ENCODE assay signal across 9 cellular contexts in genomic region chr22:44068422-44069191, GRCh38. TPM values are rescaled to one million over a fixed set of nuclear protein-coding genes. Genes with fewer than 3 reads are reported as not detected.
DNase-seq lines count a peak whose midpoint lies in the region; ATAC-seq, FAIRE-seq and TF ChIP-seq lines count a peak whose summit lies in the region.
"Had no signal": no experiment of that assay in that cellular context is flagged by ENCODE, and none has a peak within 500 bp of the region (broad histone marks: within the 10 kb centered on the region; RNA-seq: fewer than 3 reads in every experiment).

No MANE protein-coding gene starts in this region.

- H3K9me1 ChIP-seq in K562 (ENCODE audit: control insufficient read depth, insufficient read depth, low read length), result no peaks in the 10 kb centered on the region

- CTCF ChIA-PET in K562 (lab: Yijun Ruan, JAX; ENCODE audit: low intra/inter-chr PET ratio), result no interaction called here

- no TSS peak for BruUV-seq in K562 (replicated peaks; lab: Mats Ljungman, UMichigan)

- WGBS in K562 (ENCODE audit: insufficient coverage, low coverage, missing lambda C conversion rate), result 76% methylated on average over 16 of the region's 30 CpGs

- no peak overlapping the region for H3K27ac ChIP-seq in K562 (ENCODE audit: extremely low read depth, low read depth, low read length)
- H3K27ac ChIP-seq in osteoblast (ENCODE audit: low read depth, low read length), result no peak overlapping the region
- H3K27ac ChIP-seq in coronary artery, result peak overlapping the region in 1 of 2 donors; percentile 32
- H3K27ac ChIP-seq in effector memory CD4-positive, alpha-beta T cell (ENCODE audit: insufficient read depth, low read length, poor library complexity, severe bottlenecking), result no peak overlapping the region
- H3K27ac ChIP-seq in WERI-Rb-1, result no peak overlapping the region

- POLR2A ChIA-PET in K562 (lab: Yijun Ruan, JAX), result interaction anchor here (0.6 kb wide), 1 partner anchor 58 kb away, joined by 3 read pairs; no protein-coding TSS in a partner anchor

- peak; percentile 90 for FAIRE-seq in GM12891 (lab: Jason Lieb, UNC)
- FAIRE-seq in K562 (lab: Jason Lieb, UNC), result no peak

- H4K20me1 ChIP-seq in K562 (replicated peaks; ENCODE audit: control insufficient read depth, insufficient read depth, low read length) (no peaks in the 10 kb centered on the region; the same call in 1 of the 2 replicates), osteoblast (ENCODE audit: insufficient read depth, low read length) (peaks cover 13% of the 10 kb centered on the region)

- no peak for TF ChIP-seq EP300 in K562 (IDR thresholded peaks at IDR 0.05; ENCODE audit: low read length)

- H3K36me3 ChIP-seq in K562 (ENCODE audit: control insufficient read depth, insufficient read depth, low read length) (no peaks in the 10 kb centered on the region), osteoblast (ENCODE audit: insufficient read depth, low read length) (no peaks in the 10 kb centered on the region), WERI-Rb-1 (no peaks in the 10 kb centered on the region)
- H3K36me3 ChIP-seq in effector memory CD4-positive, alpha-beta T cell (ENCODE audit: control insufficient read depth, insufficient read depth, low read length), result no peaks in the 10 kb centered on the region

- TF ChIP-seq POLR2A in GM12891 (IDR thresholded peaks at IDR 0.05; ENCODE audit: low read depth, low read length), result no peak
- TF ChIP-seq POLR2A in K562 (conservative IDR thresholded peaks at IDR 0.05), result no peak

- peaks cover 0 to 24% of the 10 kb centered on the region in 2 experiments; a peak in 4 of 5 replicates for H3K4me1 ChIP-seq in K562 (replicated peaks in 1 of 2; ENCODE audit: control insufficient read depth in 2 of 2, insufficient read depth in 2 of 2, low read length in 2 of 2)
- no peaks in the 10 kb centered on the region for H3K4me1 ChIP-seq in osteoblast (ENCODE audit: insufficient read depth, low read length)
- H3K4me1 ChIP-seq in effector memory CD4-positive, alpha-beta T cell (ENCODE audit: control insufficient read depth, insufficient read depth, low read length, poor library complexity, severe bottlenecking), result no peaks in the 10 kb centered on the region

- H2AFZ ChIP-seq in K562 (ENCODE audit: low read depth, low read length) (no peak overlapping the region), osteoblast (ENCODE audit: low read length) (no peak overlapping the region)

- intact Hi-C loops in K562 (cut with micrococcal nuclease), result no loop called here

- H3K27me3 ChIP-seq in K562 (ENCODE audit: control insufficient read depth in 2 of 2, insufficient read depth in 2 of 2, low read length in 2 of 2) (no peaks in the 10 kb centered on the region), osteoblast (ENCODE audit: insufficient read depth, low read length) (no peaks in the 10 kb centered on the region), WERI-Rb-1 (ENCODE audit: insufficient read depth, low read depth, severe bottlenecking) (no peaks in the 10 kb centered on the region)
- H3K27me3 ChIP-seq in effector memory CD4-positive, alpha-beta T cell (replicated peaks; ENCODE audit: control insufficient read depth, insufficient read depth, low read length, poor library complexity, severe bottlenecking), result no peaks in the 10 kb centered on the region

- no peak for TF ChIP-seq RAD21 in K562 (CRISPR knock-in tag; conservative IDR thresholded peaks at IDR 0.05 in 1 of 2, IDR thresholded peaks at IDR 0.05 in 1 of 2)

- H3K79me2 ChIP-seq in K562 (ENCODE audit: control insufficient read depth, insufficient read depth, low read length), result no peaks in the 10 kb centered on the region; the same call in 2 of the 3 replicates
- peaks cover 2% of the 10 kb centered on the region for H3K79me2 ChIP-seq in osteoblast (ENCODE audit: insufficient read depth, low read length)

- H3K9me3 ChIP-seq in K562 (replicated peaks; ENCODE audit: control insufficient read depth, insufficient read depth, low read depth, low read length) (no peaks in the 10 kb centered on the region), osteoblast (ENCODE audit: low read depth, low read length) (no peaks in the 10 kb centered on the region), WERI-Rb-1 (ENCODE audit: severe bottlenecking) (no peaks in the 10 kb centered on the region)
- H3K9me3 ChIP-seq in effector memory CD4-positive, alpha-beta T cell (ENCODE audit: control insufficient read depth, low read length), result no peaks in the 10 kb centered on the region

- H3K9ac ChIP-seq in K562 (ENCODE audit: insufficient read depth in 1 of 2, low read depth in 2 of 2, low read length in 2 of 2), result no peak overlapping the region; a peak in 1 of 4 replicates

- H3K4me2 ChIP-seq in K562 (ENCODE audit: insufficient read depth, low read length), result no peak overlapping the region
- H3K4me2 ChIP-seq in osteoblast (ENCODE audit: insufficient read depth, low read length), result no peak overlapping the region

- no peak overlapping the region for H3K4me3 ChIP-seq in K562
- H3K4me3 ChIP-seq in osteoblast (ENCODE audit: insufficient read depth, low read length), result no peak overlapping the region
- no peak overlapping the region for H3K4me3 ChIP-seq in coronary artery
- no peak overlapping the region for H3K4me3 ChIP-seq in effector memory CD4-positive, alpha-beta T cell (ENCODE audit: insufficient read depth, low read depth, low read length, poor library complexity, severe bottlenecking)
- H3K4me3 ChIP-seq in WERI-Rb-1 (ENCODE audit: low read depth, low read length), result no peak overlapping the region

- in situ Hi-C loops in K562 (cut with MboI), result no loop called here

- TF ChIP-seq CTCF in K562 (IDR thresholded peaks at IDR 0.05 in 2 of 3, conservative IDR thresholded peaks at IDR 0.05 in 1 of 3; ENCODE audit: insufficient read depth in 2 of 3, low read depth in 1 of 3, low read length in 3 of 3), result no peak
- no peak for TF ChIP-seq CTCF in osteoblast (IDR thresholded peaks at IDR 0.05; ENCODE audit: extremely low read depth, low read depth, low read length)
- TF ChIP-seq CTCF in coronary artery (IDR thresholded peaks at IDR 0.05), result no peak
- TF ChIP-seq CTCF in WERI-Rb-1 (IDR thresholded peaks at IDR 0.05; ENCODE audit: low read depth, low read length), result no peak

- DNase-seq in GM12891 (ENCODE audit: insufficient read length, low spot score) (no peak), K562 (ENCODE audit: extremely low read depth in 1 of 4, low spot score in 3 of 4) (peak in 2 of 4 experiments; percentile 16 to 17), osteoblast (ENCODE audit: insufficient read length, low spot score, missing footprints) (peak; percentile 48), NCI-H1417 treated with DMSO at 0.1 percent for 48 hours (lab: John Stamatoyannopoulos, UW) (no peak), coronary artery (ENCODE audit: low spot score) (no peak), WERI-Rb-1 (no peak)
- DNase-seq in effector memory CD4-positive, alpha-beta T cell, result no peak
- DNase-seq: NCI-H82 had no signal

- ATAC-seq in HG03354 (IDR thresholded peaks at IDR 0.05; ENCODE audit: poor library complexity, severe bottlenecking, unreplicated experiment), result peak; percentile 56
- ATAC-seq in K562, result no peak

TF ChIP-seq in GM12891, 5 proteins besides CTCF, POLR2A, EP300 and RAD21:
- TF ChIP-seq SPI1 (IDR thresholded peaks at IDR 0.05; ENCODE audit: low read depth, low read length) (peak; percentile 66), TAF1 (IDR thresholded peaks at IDR 0.05; ENCODE audit: low read depth, low read length) (no peak), POLR2AphosphoS5 (IDR thresholded peaks at IDR 0.05; ENCODE audit: low read depth, low read length) (peak; percentile 44; the same call in 1 of the 2 replicates), PAX5 (IDR thresholded peaks at IDR 0.05; ENCODE audit: insufficient read depth, low read length, severe bottlenecking) (no peak)

TF ChIP-seq in K562, 482 proteins besides CTCF, POLR2A, EP300 and RAD21 (continues in another document):
- TF ChIP-seq FOXJ3 (CRISPR knock-in tag; IDR thresholded peaks at IDR 0.05) (no peak), MCM3 (IDR thresholded peaks at IDR 0.05) (no peak), TARDBP (IDR thresholded peaks at IDR 0.05) (no peak), ZBTB17 (CRISPR knock-in tag; IDR thresholded peaks at IDR 0.05) (peak; percentile 32; the same call in 1 of the 2 replicates), LARP7 (IDR thresholded peaks at IDR 0.05) (no peak), RFX1 (IDR thresholded peaks at IDR 0.05) (peak; percentile 51; the same call in 1 of the 2 replicates)

RNA-seq across cellular contexts. Expression of gene PARVB, which starts 44.5 kb away (rescaled TPM):
- 190 TPM for polyA plus RNA-seq in GM12891 (2012; ENCODE audit: low read depth, missing spikeins)
- 13.6 and 22.3 TPM in 2 replicates for total RNA-seq in K562 (2011; cell fraction: chromatin; rRNA removed; ENCODE audit: low replicate concordance)
- 10.8 and 12.0 TPM in 2 replicates for total RNA-seq in K562 (2011; cell fraction: nucleolus; rRNA removed)
- total RNA-seq in K562 (2011; cell fraction: nucleoplasm; rRNA removed), result 8.9 and 12.1 TPM in 2 replicates
- 57.9 and 58.8 TPM in 2 replicates for total RNA-seq in K562 (2014; rRNA removed)
- total RNA-seq in K562 (2014; rRNA removed; fragmentation: Illumina TruSeq; extraction: Trizol), result 18.6 and 20.9 TPM in 2 replicates
- 19.3 and 23.0 TPM in 2 replicates for total RNA-seq in K562 (2015; rRNA removed; fragmentation: Illumina TruSeq; extraction: Trizol)
- 39.0 and 42.6 TPM in 2 replicates for total RNA-seq in K562 (2021)
- 59.2 and 62.5 TPM in 2 replicates for polyA plus RNA-seq in K562 (2011; rRNA removed)
- 74.6 and 88.9 TPM in 2 replicates for polyA plus RNA-seq in K562 (2011; cell fraction: cytosol; rRNA removed)
- 29.0 and 29.9 TPM in 2 replicates for polyA plus RNA-seq in K562 (2011; cell fraction: nucleus; rRNA removed)
- 35.8 and 54.1 TPM in 2 replicates for polyA plus RNA-seq in K562 (2012)
- polyA plus RNA-seq in K562 (2014; fragmentation: Illumina TruSeq; extraction: Trizol), result 29.2 and 35.0 TPM in 2 replicates
- 1 to 10 TPM; 1.1 to 1.6 TPM for polyA plus RNA-seq in K562 (2014; fragmentation: Nextera tagmentation; extraction: Ambion mirVana)
- polyA plus RNA-seq in K562 (2014; rRNA removed), result 52.9 and 64.8 TPM in 2 replicates
- polyA minus RNA-seq in K562 (2011; rRNA and poly(A)+ RNA removed), result 32.1 and 33.1 TPM in 2 replicates
- 15.8 and 16.6 TPM in 2 replicates for polyA minus RNA-seq in K562 (2011; cell fraction: cytosol; rRNA and poly(A)+ RNA removed)
- polyA minus RNA-seq in K562 (2011; cell fraction: nucleus; rRNA and poly(A)+ RNA removed), result 4.8 and 7.6 TPM in 2 replicates
- total RNA-seq in osteoblast, result 24.5 and 29.3 TPM in 2 replicates
